ENCODE assay signal across 1 cellular context in genomic region chr2:63734510-63734909, GRCh38.
TF ChIP-seq lines count a peak whose summit lies in the region.

No MANE protein-coding gene starts in this region.

TF ChIP-seq in SK-N-SH, 30 proteins besides CTCF, POLR2A, EP300 and RAD21 (continued from another document):
- no peak for TF ChIP-seq GABPA (IDR thresholded peaks at IDR 0.05; ENCODE audit: low read depth)
